16 cellular contexts compared by ENCODE assay signal in the genomic region with DNA sequence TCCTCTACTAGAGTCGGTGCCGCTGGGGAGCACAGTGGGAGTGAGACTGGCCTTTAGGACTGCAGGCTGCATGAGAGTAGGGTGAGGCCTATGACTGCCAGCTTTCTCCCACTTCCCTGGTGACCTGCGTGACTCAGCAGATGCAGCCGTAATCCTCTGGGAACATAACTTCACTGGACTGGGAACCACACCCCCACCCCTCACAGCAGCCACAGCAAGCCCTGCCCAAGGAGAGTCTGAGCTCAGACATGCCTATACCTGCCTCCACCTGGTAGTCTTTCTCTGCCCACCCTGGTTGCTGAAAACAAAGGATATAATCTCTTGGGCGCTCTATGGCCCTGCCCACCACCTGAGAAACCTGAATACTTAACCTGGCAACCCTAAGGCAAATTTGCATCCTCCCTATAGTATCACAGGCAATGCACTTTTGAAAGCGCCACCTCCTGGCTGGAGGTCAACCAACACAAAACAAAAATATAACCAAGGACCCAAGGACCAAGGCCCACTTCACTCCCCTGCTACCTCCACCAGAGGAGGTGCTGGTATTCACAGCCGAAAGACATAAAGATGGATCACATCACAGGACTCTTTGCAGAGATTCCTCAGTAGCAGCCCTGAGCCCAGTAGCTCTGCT.
A peak's percentile ranks its signal among the peaks of the same experiment; 100 is the strongest.
DNase-seq lines count a peak whose midpoint lies in the region; ATAC-seq and TF ChIP-seq lines count a peak whose summit lies in the region.
"Had no signal": no experiment of that assay in that cellular context is flagged by ENCODE, and none has a peak within 500 bp of the region (broad histone marks: within the 10 kb centered on the region; RNA-seq: fewer than 3 reads in every experiment).

No MANE protein-coding gene starts in this region.

- no peak overlapping the region for H3K4me2 ChIP-seq in OCI-LY7 (ENCODE audit: low read length)

- H4K20me1 ChIP-seq in OCI-LY7 (ENCODE audit: insufficient read depth, low read length) = no peaks in the 10 kb centered on the region

- no TSS peak for BruUV-seq in OCI-LY7 (replicated peaks; lab: Mats Ljungman, UMichigan)

- WGBS in aorta, 2 donors = 94 to 96% methylated on average over 7 of the region's 7 CpGs
- WGBS in upper lobe of left lung, 2 donors = 96 to 100% methylated on average over 4 to 7 of the region's 7 CpGs

- no peak for ATAC-seq in activated CD4-positive, alpha-beta T cell treated with anti-CD3 and anti-CD28 coated beads for 36 hours
- ATAC-seq in esophagus mucosa = peak; percentile 97
- no peak for ATAC-seq in stimulated activated naive B cell treated with anti-CD40 and anti-IgM and Interleukin-4, amounts not matched to agents 10 μg/mL and 1 μg/mL and 100 μg/mL, for 72 hours (replicated peaks)
- ATAC-seq in aorta (ENCODE audit: low FRiP score) = no peak
- ATAC-seq in GM21515 (IDR thresholded peaks at IDR 0.05; ENCODE audit: unreplicated experiment) = no peak
- ATAC-seq in upper lobe of left lung (ENCODE audit: low FRiP score in 2 of 2) = no peak
- ATAC-seq: Panc1 had no signal

- intact Hi-C loops in activated CD4-positive, alpha-beta T cell treated with anti-CD3 and anti-CD28 coated beads for 36 hours (cut with DNase I, micrococcal nuclease) = no loop called here
- intact Hi-C loops in OCI-LY7 (cut with micrococcal nuclease; ENCODE audit: unreplicated experiment) = no loop called here
- intact Hi-C loops in aorta (cut with DNase I) = no loop called here

- no peaks in the 10 kb centered on the region for H3K9me2 ChIP-seq in OCI-LY7 (ENCODE audit: insufficient read depth, low read length)

- CTCF ChIA-PET in activated CD4-positive, alpha-beta T cell treated with anti-CD3 and anti-CD28 coated beads for 36 hours (lab: Charles Lee) = interaction anchor here (0.6 kb wide), 2 partner anchors 69 to 933 kb away, joined by 3 to 4 read pairs; no protein-coding TSS in a partner anchor
- CTCF ChIA-PET in OCI-LY7 (lab: Charles Lee; ENCODE audit: unreplicated experiment) = no interaction called here

- no peak overlapping the region for H3K4me3 ChIP-seq in OCI-LY7 (ENCODE audit: low read depth, low read length, poor library complexity, severe bottlenecking)
- H3K4me3 ChIP-seq in aorta (ENCODE audit: low read length in 2 of 2) = no peak overlapping the region
- H3K4me3 ChIP-seq in upper lobe of left lung = no peak overlapping the region

- TF ChIP-seq POLR2A in upper lobe of left lung (IDR thresholded peaks at IDR 0.05) = no peak

- H3K27ac ChIP-seq in OCI-LY7 (ENCODE audit: low read depth, low read length, poor library complexity, severe bottlenecking) (no peak overlapping the region), aorta (ENCODE audit: low read depth in 1 of 2, low read length in 2 of 2) (no peak overlapping the region), upper lobe of left lung (no peak overlapping the region)
- H3K27ac ChIP-seq: neutrophil had no signal

- H3K27me3 ChIP-seq in aorta (ENCODE audit: control insufficient read depth in 1 of 2, insufficient read depth in 2 of 2, low read length in 1 of 2) = no peaks in the 10 kb centered on the region
- no peaks in the 10 kb centered on the region for H3K27me3 ChIP-seq in upper lobe of left lung
- H3K27me3 ChIP-seq: neutrophil had no signal

- DNase-seq in activated CD4-positive, alpha-beta T cell treated with anti-CD3 and anti-CD28 coated beads for 36 hours = peak; percentile 7
- DNase-seq in activated CD4-positive, alpha-beta T cell treated with anti-CD3 and anti-CD28 coated beads for 48 hours = no peak
- DNase-seq in OCI-LY7 (ENCODE audit: low spot score) = no peak
- no peak for DNase-seq in stimulated activated naive B cell treated with anti-CD40 and anti-IgM and Interleukin-4, amounts not matched to agents 10 μg/mL and 1 μg/mL and 100 μg/mL, for 72 hours
- no peak for DNase-seq in aorta
- DNase-seq in upper lobe of left lung = no peak
- DNase-seq: activated naive CD8-positive, alpha-beta T cell treated with anti-CD3 and anti-CD28 coated beads, Interleukin-2, amount 10 ng/mL, durations not matched to agents 7 days and 5 days; activated T-cell treated with anti-CD3 and anti-CD28 coated beads for 4 hours; COR-L47; HFFc6 had no signal

- TF ChIP-seq CTCF in OCI-LY7 (conservative IDR thresholded peaks at IDR 0.05; ENCODE audit: low read length) (peak; percentile 44; the same call in 1 of the 2 replicates), upper lobe of left lung (IDR thresholded peaks at IDR 0.05) (no peak)

- H3K4me1 Mint-ChIP-seq in activated CD4-positive, alpha-beta T cell treated with anti-CD3 and anti-CD28 coated beads for 36 hours = peaks cover 4% of the 10 kb centered on the region
- peaks cover 2 to 7% of the 10 kb centered on the region in 2 donors for H3K4me1 Mint-ChIP-seq in stimulated activated naive B cell treated with anti-CD40 and anti-IgM and Interleukin-4, amounts not matched to agents 10 μg/mL and 1 μg/mL and 100 μg/mL, for 72 hours
- H3K4me1 Mint-ChIP-seq: activated naive CD8-positive, alpha-beta T cell treated with anti-CD3 and anti-CD28 coated beads, Interleukin-2, amount 10 ng/mL, durations not matched to agents 7 days and 5 days; memory B cell had no signal

- no peaks in the 10 kb centered on the region for H3K36me3 ChIP-seq in OCI-LY7 (ENCODE audit: insufficient read depth, low read length)
- no peaks in the 10 kb centered on the region for H3K36me3 ChIP-seq in aorta (ENCODE audit: control insufficient read depth in 1 of 2, insufficient read depth in 2 of 2, low read length in 1 of 2)
- no peaks in the 10 kb centered on the region for H3K36me3 ChIP-seq in upper lobe of left lung
- H3K36me3 ChIP-seq: neutrophil had no signal

- no peaks in the 10 kb centered on the region for H3K79me2 ChIP-seq in OCI-LY7 (ENCODE audit: insufficient read depth, low read depth, low read length)

- no peaks in the 10 kb centered on the region for H3K9me3 ChIP-seq in OCI-LY7 (ENCODE audit: low read length)
- H3K9me3 ChIP-seq in aorta (ENCODE audit: control insufficient read depth, low read length) = peaks cover 2% of the 10 kb centered on the region
- no peaks in the 10 kb centered on the region for H3K9me3 ChIP-seq in upper lobe of left lung
- H3K9me3 ChIP-seq: neutrophil had no signal

- H3K4me1 ChIP-seq in OCI-LY7 (ENCODE audit: insufficient read depth, low read length, poor library complexity, severe bottlenecking) (no peaks in the 10 kb centered on the region), aorta (ENCODE audit: control insufficient read depth in 1 of 2, insufficient read depth in 2 of 2, low read length in 2 of 2) (no peaks in the 10 kb centered on the region), upper lobe of left lung (no peaks in the 10 kb centered on the region)

- no peak for TF ChIP-seq EP300 in upper lobe of left lung (IDR thresholded peaks at IDR 0.05)

- no peak overlapping the region for H3K27ac Mint-ChIP-seq in activated CD4-positive, alpha-beta T cell treated with anti-CD3 and anti-CD28 coated beads for 36 hours
- peak overlapping the region; percentile 59 for H3K27ac Mint-ChIP-seq in stimulated activated naive B cell treated with anti-CD40 and anti-IgM and Interleukin-4, amounts not matched to agents 10 μg/mL and 1 μg/mL and 100 μg/mL, for 72 hours
- H3K27ac Mint-ChIP-seq: activated naive CD8-positive, alpha-beta T cell treated with anti-CD3 and anti-CD28 coated beads, Interleukin-2, amount 10 ng/mL, durations not matched to agents 7 days and 5 days; HFFc6; memory B cell; T-helper 1 cell treated with Interleukin-12 subunit alpha and Interleukin-12 subunit beta and Interleukin-4 antibody, amounts not matched to agents 30 μg/mL and 1 μg/mL, for 36 hours had no signal

- H3K36me3 Mint-ChIP-seq in activated CD4-positive, alpha-beta T cell treated with anti-CD3 and anti-CD28 coated beads for 36 hours (ENCODE audit: low read depth) = peaks cover 27% of the 10 kb centered on the region
- H3K36me3 Mint-ChIP-seq in stimulated activated naive B cell treated with anti-CD40 and anti-IgM and Interleukin-4, amounts not matched to agents 10 μg/mL and 1 μg/mL and 100 μg/mL, for 72 hours = peaks cover 25 to 38% of the 10 kb centered on the region in 2 donors

- no peak overlapping the region for H2AFZ ChIP-seq in OCI-LY7 (ENCODE audit: low read length)

- no peaks in the 10 kb centered on the region for H3K27me3 Mint-ChIP-seq in activated CD4-positive, alpha-beta T cell treated with anti-CD3 and anti-CD28 coated beads for 36 hours
- H3K27me3 Mint-ChIP-seq in stimulated activated naive B cell treated with anti-CD40 and anti-IgM and Interleukin-4, amounts not matched to agents 10 μg/mL and 1 μg/mL and 100 μg/mL, for 72 hours = no peaks in the 10 kb centered on the region
- H3K27me3 Mint-ChIP-seq: activated naive CD8-positive, alpha-beta T cell treated with anti-CD3 and anti-CD28 coated beads, Interleukin-2, amount 10 ng/mL, durations not matched to agents 7 days and 5 days; memory B cell had no signal

- H3K9me3 Mint-ChIP-seq in activated CD4-positive, alpha-beta T cell treated with anti-CD3 and anti-CD28 coated beads for 36 hours (ENCODE audit: low read depth) = peaks cover 39% of the 10 kb centered on the region
- H3K9me3 Mint-ChIP-seq in stimulated activated naive B cell treated with anti-CD40 and anti-IgM and Interleukin-4, amounts not matched to agents 10 μg/mL and 1 μg/mL and 100 μg/mL, for 72 hours = peaks cover 23 to 42% of the 10 kb centered on the region in 2 donors

- POLR2A ChIA-PET in activated CD4-positive, alpha-beta T cell treated with anti-CD3 and anti-CD28 coated beads for 36 hours (lab: Charles Lee) = no interaction called here
- POLR2A ChIA-PET in OCI-LY7 (lab: Charles Lee) = interaction anchor here (0.6 kb wide), 1 partner anchor 16 kb away, joined by 3 read pairs; no protein-coding TSS in a partner anchor

- no peak overlapping the region for H3K4me3 Mint-ChIP-seq in activated CD4-positive, alpha-beta T cell treated with anti-CD3 and anti-CD28 coated beads for 36 hours
- H3K4me3 Mint-ChIP-seq in stimulated activated naive B cell treated with anti-CD40 and anti-IgM and Interleukin-4, amounts not matched to agents 10 μg/mL and 1 μg/mL and 100 μg/mL, for 72 hours = no peak overlapping the region
- H3K4me3 Mint-ChIP-seq: activated naive CD8-positive, alpha-beta T cell treated with anti-CD3 and anti-CD28 coated beads, Interleukin-2, amount 10 ng/mL, durations not matched to agents 7 days and 5 days; HFFc6; memory B cell; T-helper 1 cell treated with Interleukin-12 subunit alpha and Interleukin-12 subunit beta and Interleukin-4 antibody, amounts not matched to agents 30 μg/mL and 1 μg/mL, for 36 hours had no signal
